In the genomic region with DNA sequence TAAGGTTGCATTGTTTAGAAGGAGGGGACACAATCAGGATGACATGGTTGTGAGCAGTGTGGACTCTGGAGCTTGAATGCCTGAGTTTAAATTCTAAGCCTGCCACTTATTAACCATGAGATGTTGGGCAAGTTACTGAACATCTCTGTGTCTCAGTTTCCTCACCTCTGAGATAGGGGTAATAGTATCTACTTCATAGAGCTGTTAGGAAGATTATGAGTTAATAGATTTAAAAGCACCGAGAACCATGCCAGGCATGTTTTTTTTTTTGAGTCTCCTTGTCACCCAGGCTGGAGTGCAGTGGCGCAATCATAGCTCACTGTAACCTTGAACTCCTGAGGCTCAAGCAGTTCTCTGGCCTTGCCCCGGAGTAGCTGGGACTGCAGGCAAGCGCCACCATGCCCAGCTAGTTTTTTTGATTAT, we compare ENCODE assay signal across 1 cellular context.
TF ChIP-seq lines count a peak whose summit lies in the region.

No MANE protein-coding gene starts in this region.

TF ChIP-seq in WTC11, 78 proteins besides CTCF, POLR2A, EP300 and RAD21 (continued from another document):
- TF ChIP-seq, protein P1, sequence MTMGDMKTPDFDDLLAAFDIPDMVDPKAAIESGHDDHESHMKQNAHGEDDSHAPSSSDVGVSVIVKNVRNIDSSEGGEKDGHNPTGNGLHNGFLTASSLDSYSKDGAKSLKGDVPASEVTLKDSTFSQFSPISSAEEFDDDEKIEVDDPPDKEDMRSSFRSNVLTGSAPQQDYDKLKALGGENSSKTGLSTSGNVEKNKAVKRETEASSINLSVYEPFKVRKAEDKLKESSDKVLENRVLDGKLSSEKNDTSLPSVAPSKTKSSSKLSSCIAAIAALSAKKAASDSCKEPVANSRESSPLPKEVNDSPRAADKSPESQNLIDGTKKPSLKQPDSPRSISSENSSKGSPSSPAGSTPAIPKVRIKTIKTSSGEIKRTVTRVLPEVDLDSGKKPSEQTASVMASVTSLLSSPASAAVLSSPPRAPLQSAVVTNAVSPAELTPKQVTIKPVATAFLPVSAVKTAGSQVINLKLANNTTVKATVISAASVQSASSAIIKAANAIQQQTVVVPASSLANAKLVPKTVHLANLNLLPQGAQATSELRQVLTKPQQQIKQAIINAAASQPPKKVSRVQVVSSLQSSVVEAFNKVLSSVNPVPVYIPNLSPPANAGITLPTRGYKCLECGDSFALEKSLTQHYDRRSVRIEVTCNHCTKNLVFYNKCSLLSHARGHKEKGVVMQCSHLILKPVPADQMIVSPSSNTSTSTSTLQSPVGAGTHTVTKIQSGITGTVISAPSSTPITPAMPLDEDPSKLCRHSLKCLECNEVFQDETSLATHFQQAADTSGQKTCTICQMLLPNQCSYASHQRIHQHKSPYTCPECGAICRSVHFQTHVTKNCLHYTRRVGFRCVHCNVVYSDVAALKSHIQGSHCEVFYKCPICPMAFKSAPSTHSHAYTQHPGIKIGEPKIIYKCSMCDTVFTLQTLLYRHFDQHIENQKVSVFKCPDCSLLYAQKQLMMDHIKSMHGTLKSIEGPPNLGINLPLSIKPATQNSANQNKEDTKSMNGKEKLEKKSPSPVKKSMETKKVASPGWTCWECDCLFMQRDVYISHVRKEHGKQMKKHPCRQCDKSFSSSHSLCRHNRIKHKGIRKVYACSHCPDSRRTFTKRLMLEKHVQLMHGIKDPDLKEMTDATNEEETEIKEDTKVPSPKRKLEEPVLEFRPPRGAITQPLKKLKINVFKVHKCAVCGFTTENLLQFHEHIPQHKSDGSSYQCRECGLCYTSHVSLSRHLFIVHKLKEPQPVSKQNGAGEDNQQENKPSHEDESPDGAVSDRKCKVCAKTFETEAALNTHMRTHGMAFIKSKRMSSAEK (CRISPR knock-in tag; IDR thresholded peaks at IDR 0.05; ENCODE audit: borderline replicate concordance), result no peak
TF ChIP-seq in WTC11: peak in this region for 0.
